In genomic region chr9:127503947-127504886, GRCh38 we compare ENCODE assay signal across 8 cellular contexts. TPM values are rescaled to one million over a fixed set of nuclear protein-coding genes. Genes with fewer than 3 reads are reported as not detected.
DNase-seq lines count a peak whose midpoint lies in the region; ATAC-seq lines count a peak whose summit lies in the region.

No MANE protein-coding gene starts in this region.

- no peaks in the 10 kb centered on the region for H4K20me1 ChIP-seq in GM23248 (ENCODE audit: insufficient read depth)

- peak; percentile 82 to 91 for ATAC-seq in activated CD4-positive, CD25-positive, alpha-beta regulatory T cell treated with anti-CD3 and anti-CD28 coated beads, Interleukin-2, amount 50 U/mL, for 24 hours
- no peak for ATAC-seq in HG02588 (IDR thresholded peaks at IDR 0.05; ENCODE audit: unreplicated experiment)

- in situ Hi-C loops in GM23248 (cut with MboI) = loop anchor here (5.0 kb wide), 1 partner anchor 83 kb away; no protein-coding TSS in a partner anchor

- H3K4me1 ChIP-seq in ACC112 (ENCODE audit: control insufficient read depth, insufficient read depth, low read length, unreplicated experiment) (peaks cover 27% of the 10 kb centered on the region), GM23248 (ENCODE audit: insufficient read depth) (no peaks in the 10 kb centered on the region)

- no peak overlapping the region for H3K4me3 ChIP-seq in ACC112 (ENCODE audit: low read depth, low read length)
- no peak overlapping the region for H3K4me3 ChIP-seq in GM23248

- H3K27ac ChIP-seq in ACC112 (ENCODE audit: low read depth, low read length) = peak overlapping the region; percentile 8; the same call in 1 of the 2 replicates
- peak overlapping the region; percentile 46 for H3K27ac ChIP-seq in GM23248
- H3K27ac ChIP-seq in caudate nucleus (ENCODE audit: low read depth, low read length) = no peak overlapping the region

- H3K79me2 ChIP-seq in ACC112 (ENCODE audit: control insufficient read depth, insufficient read depth, low read length, unreplicated experiment) = peaks cover 7% of the 10 kb centered on the region
- H3K79me2 ChIP-seq in GM23248 (ENCODE audit: insufficient read depth) = peaks cover 55% of the 10 kb centered on the region

- no peak overlapping the region for H3K4me2 ChIP-seq in GM23248 (ENCODE audit: unreplicated experiment)

- H3K9me3 ChIP-seq in GM23248 (ENCODE audit: low read depth) = no peaks in the 10 kb centered on the region

- H3K36me3 ChIP-seq in ACC112 (ENCODE audit: insufficient read depth, low read length) (peaks cover 26% of the 10 kb centered on the region; the same call in 1 of the 2 replicates), GM23248 (ENCODE audit: low read depth) (peaks cover 57% of the 10 kb centered on the region; the same call in 1 of the 2 replicates)

- DNase-seq in GM23248 (peak; percentile 83), NCI-H2227 treated with DMSO at 0.1 percent for 48 hours (lab: John Stamatoyannopoulos, UW) (peak; percentile 31), caudate nucleus (lab: John Stamatoyannopoulos, UW) (peak in 58 of 61 donors; percentile 5 to 73 (median 49)), kidney tubule cell (ENCODE audit: low spot score) (peak; percentile 82)
- peak; percentile 75 to 77 for DNase-seq in stimulated activated CD4-positive, alpha-beta T cell treated with anti-CD3 and anti-CD28 coated beads, Interleukin-1b, Interleukin-23, amount 100 ng/mL, for 4 hours (ENCODE audit: low read depth in 2 of 2)

- H2AFZ ChIP-seq in ACC112 (ENCODE audit: low read length, unreplicated experiment) = no peak overlapping the region
- H2AFZ ChIP-seq in GM23248 = no peak overlapping the region

- WGBS in GM23248 (ENCODE audit: low coverage in 1 of 2, low lambda C conversion rate in 2 of 2, missing lambda C conversion rate in 2 of 2), 2 experiments = 48 to 50% methylated on average over 25 of the region's 25 CpGs

- no peak overlapping the region for H3K9ac ChIP-seq in GM23248

- H3F3A ChIP-seq in GM23248 (ENCODE audit: insufficient read depth) = peaks cover 37% of the 10 kb centered on the region

- H3K9me2 ChIP-seq in GM23248 (ENCODE audit: insufficient read depth) = no peaks in the 10 kb centered on the region

- H3K27me3 ChIP-seq in ACC112 (ENCODE audit: insufficient read depth, low read length) = no peaks in the 10 kb centered on the region
- no peaks in the 10 kb centered on the region for H3K27me3 ChIP-seq in GM23248 (replicated peaks; ENCODE audit: insufficient read depth)

RNA-seq across cellular contexts. Expression of gene LRSAM1, which starts 52.9 kb away (rescaled TPM):
- 10.5 and 15.5 TPM in 2 replicates for total RNA-seq in GM23248 (2014; rRNA removed; shearing (Covaris generic))
- 14.9 TPM in 2 replicates for polyA plus RNA-seq in GM23248 (2016; fragmentation: Nextera tagmentation; extraction: Ambion mirVana)

RNA-seq across cellular contexts. Expression of gene RPL12, which starts 53.0 kb away (rescaled TPM):
- total RNA-seq in GM23248 (2014; rRNA removed; shearing (Covaris generic)) = 1,255 and 1,676 TPM in 2 replicates
- 576 and 594 TPM in 2 replicates for polyA plus RNA-seq in GM23248 (2016; fragmentation: Nextera tagmentation; extraction: Ambion mirVana)

Comparison
In these comparisons a context has a peak if more than half of its experiments do, and no peak if none do; other contexts are left out.
1. DNase-seq: peak in every context shown above with its lines; median percentile 83 in GM23248; 82 in kidney tubule cell; 76 in stimulated activated CD4-positive, alpha-beta T cell treated with anti-CD3 and anti-CD28 coated beads, Interleukin-1b, Interleukin-23, amount 100 ng/mL, for 4 hours; 49 in caudate nucleus; 31 in NCI-H2227 treated with DMSO at 0.1 percent for 48 hours.